ENCODE assay signal across 1 cellular context in the genomic region with DNA sequence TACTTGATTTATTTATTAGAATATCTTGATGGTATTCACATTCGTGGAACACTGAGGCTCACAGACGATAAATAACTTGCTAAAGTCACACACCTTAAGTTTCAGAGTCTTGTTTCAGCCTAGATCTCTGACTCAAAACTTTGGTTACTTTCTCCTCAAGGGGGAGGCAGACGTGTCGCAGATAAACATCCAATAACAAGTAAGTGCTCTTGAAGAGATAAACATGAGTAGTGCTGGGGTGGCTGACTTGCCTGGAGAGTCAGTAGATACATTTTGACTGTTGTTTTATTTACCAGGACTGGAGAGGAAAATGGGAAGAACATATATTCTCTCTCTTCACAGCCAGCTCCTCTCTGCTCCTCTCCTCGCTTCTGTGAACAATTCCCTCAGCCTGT.
TF ChIP-seq lines count a peak whose summit lies in the region.

No MANE protein-coding gene starts in this region.

TF ChIP-seq in K562, 482 proteins besides CTCF, POLR2A, EP300 and RAD21 (continued from another document and continues in another):
- peak; percentile 67 for TF ChIP-seq CBFA2T3 (IDR thresholded peaks at IDR 0.05)
- TF ChIP-seq, protein P1, sequence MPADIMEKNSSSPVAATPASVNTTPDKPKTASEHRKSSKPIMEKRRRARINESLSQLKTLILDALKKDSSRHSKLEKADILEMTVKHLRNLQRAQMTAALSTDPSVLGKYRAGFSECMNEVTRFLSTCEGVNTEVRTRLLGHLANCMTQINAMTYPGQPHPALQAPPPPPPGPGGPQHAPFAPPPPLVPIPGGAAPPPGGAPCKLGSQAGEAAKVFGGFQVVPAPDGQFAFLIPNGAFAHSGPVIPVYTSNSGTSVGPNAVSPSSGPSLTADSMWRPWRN (IDR thresholded peaks at IDR 0.05; ENCODE audit: low read depth), result no peak
- TF ChIP-seq LEF1 (IDR thresholded peaks at IDR 0.05), result 0 out of 2 replicates have a peak, but pooled peaks have one; percentile 25
- TF ChIP-seq OTX1 (CRISPR knock-in tag; IDR thresholded peaks at IDR 0.05), result no peak
- no peak for TF ChIP-seq ZNF79 (CRISPR knock-in tag; IDR thresholded peaks at IDR 0.05; ENCODE audit: low read depth)
- TF ChIP-seq TEAD4 (IDR thresholded peaks at IDR 0.05; ENCODE audit: low read length), result peak; percentile 58; the same call in 1 of the 2 replicates
- TF ChIP-seq TEAD4 (CRISPR knock-in tag; IDR thresholded peaks at IDR 0.05; ENCODE audit: borderline replicate concordance), result no peak
- no peak for TF ChIP-seq ZNF830 (CRISPR knock-in tag; IDR thresholded peaks at IDR 0.05)
- TF ChIP-seq KDM4B (IDR thresholded peaks at IDR 0.05; ENCODE audit: borderline replicate concordance in 2 of 2, low read depth in 1 of 2), result no peak
- TF ChIP-seq, protein P2, sequence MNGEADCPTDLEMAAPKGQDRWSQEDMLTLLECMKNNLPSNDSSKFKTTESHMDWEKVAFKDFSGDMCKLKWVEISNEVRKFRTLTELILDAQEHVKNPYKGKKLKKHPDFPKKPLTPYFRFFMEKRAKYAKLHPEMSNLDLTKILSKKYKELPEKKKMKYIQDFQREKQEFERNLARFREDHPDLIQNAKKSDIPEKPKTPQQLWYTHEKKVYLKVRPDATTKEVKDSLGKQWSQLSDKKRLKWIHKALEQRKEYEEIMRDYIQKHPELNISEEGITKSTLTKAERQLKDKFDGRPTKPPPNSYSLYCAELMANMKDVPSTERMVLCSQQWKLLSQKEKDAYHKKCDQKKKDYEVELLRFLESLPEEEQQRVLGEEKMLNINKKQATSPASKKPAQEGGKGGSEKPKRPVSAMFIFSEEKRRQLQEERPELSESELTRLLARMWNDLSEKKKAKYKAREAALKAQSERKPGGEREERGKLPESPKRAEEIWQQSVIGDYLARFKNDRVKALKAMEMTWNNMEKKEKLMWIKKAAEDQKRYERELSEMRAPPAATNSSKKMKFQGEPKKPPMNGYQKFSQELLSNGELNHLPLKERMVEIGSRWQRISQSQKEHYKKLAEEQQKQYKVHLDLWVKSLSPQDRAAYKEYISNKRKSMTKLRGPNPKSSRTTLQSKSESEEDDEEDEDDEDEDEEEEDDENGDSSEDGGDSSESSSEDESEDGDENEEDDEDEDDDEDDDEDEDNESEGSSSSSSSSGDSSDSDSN (IDR thresholded peaks at IDR 0.05; ENCODE audit: borderline replicate concordance in 1 of 2, low read depth in 2 of 2, low read length in 2 of 2), result no peak
- TF ChIP-seq BRF1 (IDR thresholded peaks at IDR 0.05; ENCODE audit: borderline replicate concordance, extremely low read depth, insufficient read length), result no peak
- no peak for TF ChIP-seq MCM3 (IDR thresholded peaks at IDR 0.05)
- TF ChIP-seq ZNF785 (CRISPR knock-in tag; IDR thresholded peaks at IDR 0.05), result no peak
- TF ChIP-seq CBX3 (IDR thresholded peaks at IDR 0.05; ENCODE audit: borderline replicate concordance in 1 of 2, low read length in 2 of 2), result no peak
- no peak for TF ChIP-seq TFAM (CRISPR knock-in tag; conservative IDR thresholded peaks at IDR 0.05)
- no peak for TF ChIP-seq NCOA6 (IDR thresholded peaks at IDR 0.05)
- no peak for TF ChIP-seq SNRNP70 (optimal IDR thresholded peaks at IDR 0.05; ENCODE audit: low read depth, low read length)
- TF ChIP-seq RBM25 (IDR thresholded peaks at IDR 0.05; ENCODE audit: low read depth, low read length, severe bottlenecking), result no peak
- TF ChIP-seq EP400 (IDR thresholded peaks at IDR 0.05), result no peak
- no peak for TF ChIP-seq SREBF1 (IDR thresholded peaks at IDR 0.05; ENCODE audit: borderline replicate concordance, low read depth, low read length)
- no peak for TF ChIP-seq FOXK1 (CRISPR knock-in tag; IDR thresholded peaks at IDR 0.05; ENCODE audit: borderline replicate concordance)
- peak; percentile 47; the same call in 1 of the 2 replicates for TF ChIP-seq MTA2 (IDR thresholded peaks at IDR 0.05; ENCODE audit: low read depth)
- TF ChIP-seq LARP7 (IDR thresholded peaks at IDR 0.05), result no peak
- TF ChIP-seq BHLHE40 (IDR thresholded peaks at IDR 0.05; ENCODE audit: low read length), result no peak
- peak; percentile 77 for TF ChIP-seq ARID1B (IDR thresholded peaks at IDR 0.05)
- TF ChIP-seq, protein P3, sequence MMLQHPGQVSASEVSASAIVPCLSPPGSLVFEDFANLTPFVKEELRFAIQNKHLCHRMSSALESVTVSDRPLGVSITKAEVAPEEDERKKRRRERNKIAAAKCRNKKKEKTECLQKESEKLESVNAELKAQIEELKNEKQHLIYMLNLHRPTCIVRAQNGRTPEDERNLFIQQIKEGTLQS (IDR thresholded peaks at IDR 0.05), result no peak
- TF ChIP-seq, protein P3 (CRISPR knock-in tag; conservative IDR thresholded peaks at IDR 0.05), result no peak
- TF ChIP-seq HNRNPUL1 (IDR thresholded peaks at IDR 0.05; ENCODE audit: low read length), result no peak
- TF ChIP-seq CHCHD3 (CRISPR knock-in tag; IDR thresholded peaks at IDR 0.05), result no peak
- peak; percentile 32; the same call in 1 of the 2 replicates for TF ChIP-seq SMARCE1 (IDR thresholded peaks at IDR 0.05)
- no peak for TF ChIP-seq ZNF174 (CRISPR knock-in tag; IDR thresholded peaks at IDR 0.05)
- TF ChIP-seq, protein P4, sequence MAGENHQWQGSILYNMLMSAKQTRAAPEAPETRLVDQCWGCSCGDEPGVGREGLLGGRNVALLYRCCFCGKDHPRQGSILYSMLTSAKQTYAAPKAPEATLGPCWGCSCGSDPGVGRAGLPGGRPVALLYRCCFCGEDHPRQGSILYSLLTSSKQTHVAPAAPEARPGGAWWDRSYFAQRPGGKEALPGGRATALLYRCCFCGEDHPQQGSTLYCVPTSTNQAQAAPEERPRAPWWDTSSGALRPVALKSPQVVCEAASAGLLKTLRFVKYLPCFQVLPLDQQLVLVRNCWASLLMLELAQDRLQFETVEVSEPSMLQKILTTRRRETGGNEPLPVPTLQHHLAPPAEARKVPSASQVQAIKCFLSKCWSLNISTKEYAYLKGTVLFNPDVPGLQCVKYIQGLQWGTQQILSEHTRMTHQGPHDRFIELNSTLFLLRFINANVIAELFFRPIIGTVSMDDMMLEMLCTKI (IDR thresholded peaks at IDR 0.05; ENCODE audit: partially characterized antibody), result no peak
- no peak for TF ChIP-seq ZNF184 (CRISPR knock-in tag; IDR thresholded peaks at IDR 0.05)
- TF ChIP-seq, protein P5, sequence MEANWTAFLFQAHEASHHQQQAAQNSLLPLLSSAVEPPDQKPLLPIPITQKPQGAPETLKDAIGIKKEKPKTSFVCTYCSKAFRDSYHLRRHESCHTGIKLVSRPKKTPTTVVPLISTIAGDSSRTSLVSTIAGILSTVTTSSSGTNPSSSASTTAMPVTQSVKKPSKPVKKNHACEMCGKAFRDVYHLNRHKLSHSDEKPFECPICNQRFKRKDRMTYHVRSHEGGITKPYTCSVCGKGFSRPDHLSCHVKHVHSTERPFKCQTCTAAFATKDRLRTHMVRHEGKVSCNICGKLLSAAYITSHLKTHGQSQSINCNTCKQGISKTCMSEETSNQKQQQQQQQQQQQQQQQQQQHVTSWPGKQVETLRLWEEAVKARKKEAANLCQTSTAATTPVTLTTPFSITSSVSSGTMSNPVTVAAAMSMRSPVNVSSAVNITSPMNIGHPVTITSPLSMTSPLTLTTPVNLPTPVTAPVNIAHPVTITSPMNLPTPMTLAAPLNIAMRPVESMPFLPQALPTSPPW (CRISPR knock-in tag; IDR thresholded peaks at IDR 0.05), result 0 out of 2 replicates have a peak, but pooled peaks have one; percentile 26
- TF ChIP-seq HLTF (IDR thresholded peaks at IDR 0.05), result no peak
- TF ChIP-seq SMARCB1 (IDR thresholded peaks at IDR 0.05; ENCODE audit: insufficient read length, low read depth), result no peak
- no peak for TF ChIP-seq ZNF780A (CRISPR knock-in tag; IDR thresholded peaks at IDR 0.05)
- no peak for TF ChIP-seq ELF2 (CRISPR knock-in tag; IDR thresholded peaks at IDR 0.05)
- TF ChIP-seq, protein P6, sequence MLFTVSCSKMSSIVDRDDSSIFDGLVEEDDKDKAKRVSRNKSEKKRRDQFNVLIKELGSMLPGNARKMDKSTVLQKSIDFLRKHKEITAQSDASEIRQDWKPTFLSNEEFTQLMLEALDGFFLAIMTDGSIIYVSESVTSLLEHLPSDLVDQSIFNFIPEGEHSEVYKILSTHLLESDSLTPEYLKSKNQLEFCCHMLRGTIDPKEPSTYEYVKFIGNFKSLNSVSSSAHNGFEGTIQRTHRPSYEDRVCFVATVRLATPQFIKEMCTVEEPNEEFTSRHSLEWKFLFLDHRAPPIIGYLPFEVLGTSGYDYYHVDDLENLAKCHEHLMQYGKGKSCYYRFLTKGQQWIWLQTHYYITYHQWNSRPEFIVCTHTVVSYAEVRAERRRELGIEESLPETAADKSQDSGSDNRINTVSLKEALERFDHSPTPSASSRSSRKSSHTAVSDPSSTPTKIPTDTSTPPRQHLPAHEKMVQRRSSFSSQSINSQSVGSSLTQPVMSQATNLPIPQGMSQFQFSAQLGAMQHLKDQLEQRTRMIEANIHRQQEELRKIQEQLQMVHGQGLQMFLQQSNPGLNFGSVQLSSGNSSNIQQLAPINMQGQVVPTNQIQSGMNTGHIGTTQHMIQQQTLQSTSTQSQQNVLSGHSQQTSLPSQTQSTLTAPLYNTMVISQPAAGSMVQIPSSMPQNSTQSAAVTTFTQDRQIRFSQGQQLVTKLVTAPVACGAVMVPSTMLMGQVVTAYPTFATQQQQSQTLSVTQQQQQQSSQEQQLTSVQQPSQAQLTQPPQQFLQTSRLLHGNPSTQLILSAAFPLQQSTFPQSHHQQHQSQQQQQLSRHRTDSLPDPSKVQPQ (CRISPR knock-in tag; IDR thresholded peaks at IDR 0.05; ENCODE audit: borderline replicate concordance), result no peak
- no peak for TF ChIP-seq GABPA (tag; conservative IDR thresholded peaks at IDR 0.05; ENCODE audit: low read depth)
- no peak for TF ChIP-seq MCM7 (IDR thresholded peaks at IDR 0.05)
- TF ChIP-seq, protein P7, sequence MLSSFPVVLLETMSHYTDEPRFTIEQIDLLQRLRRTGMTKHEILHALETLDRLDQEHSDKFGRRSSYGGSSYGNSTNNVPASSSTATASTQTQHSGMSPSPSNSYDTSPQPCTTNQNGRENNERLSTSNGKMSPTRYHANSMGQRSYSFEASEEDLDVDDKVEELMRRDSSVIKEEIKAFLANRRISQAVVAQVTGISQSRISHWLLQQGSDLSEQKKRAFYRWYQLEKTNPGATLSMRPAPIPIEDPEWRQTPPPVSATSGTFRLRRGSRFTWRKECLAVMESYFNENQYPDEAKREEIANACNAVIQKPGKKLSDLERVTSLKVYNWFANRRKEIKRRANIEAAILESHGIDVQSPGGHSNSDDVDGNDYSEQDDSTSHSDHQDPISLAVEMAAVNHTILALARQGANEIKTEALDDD (IDR thresholded peaks at IDR 0.05), result peak; percentile 75; the same call in 1 of the 2 replicates
- peak; percentile 73 for TF ChIP-seq DPF2 (IDR thresholded peaks at IDR 0.05)
- no peak for TF ChIP-seq CCAR2 (IDR thresholded peaks at IDR 0.05; ENCODE audit: low read depth, low read length)
- TF ChIP-seq MEF2A (IDR thresholded peaks at IDR 0.05; ENCODE audit: control insufficient read depth, low read depth, low read length), result no peak
- no peak for TF ChIP-seq MBD2 (IDR thresholded peaks at IDR 0.05; ENCODE audit: borderline replicate concordance, low read depth)
- TF ChIP-seq DNMT1 (IDR thresholded peaks at IDR 0.05), result no peak
- TF ChIP-seq, protein P8, sequence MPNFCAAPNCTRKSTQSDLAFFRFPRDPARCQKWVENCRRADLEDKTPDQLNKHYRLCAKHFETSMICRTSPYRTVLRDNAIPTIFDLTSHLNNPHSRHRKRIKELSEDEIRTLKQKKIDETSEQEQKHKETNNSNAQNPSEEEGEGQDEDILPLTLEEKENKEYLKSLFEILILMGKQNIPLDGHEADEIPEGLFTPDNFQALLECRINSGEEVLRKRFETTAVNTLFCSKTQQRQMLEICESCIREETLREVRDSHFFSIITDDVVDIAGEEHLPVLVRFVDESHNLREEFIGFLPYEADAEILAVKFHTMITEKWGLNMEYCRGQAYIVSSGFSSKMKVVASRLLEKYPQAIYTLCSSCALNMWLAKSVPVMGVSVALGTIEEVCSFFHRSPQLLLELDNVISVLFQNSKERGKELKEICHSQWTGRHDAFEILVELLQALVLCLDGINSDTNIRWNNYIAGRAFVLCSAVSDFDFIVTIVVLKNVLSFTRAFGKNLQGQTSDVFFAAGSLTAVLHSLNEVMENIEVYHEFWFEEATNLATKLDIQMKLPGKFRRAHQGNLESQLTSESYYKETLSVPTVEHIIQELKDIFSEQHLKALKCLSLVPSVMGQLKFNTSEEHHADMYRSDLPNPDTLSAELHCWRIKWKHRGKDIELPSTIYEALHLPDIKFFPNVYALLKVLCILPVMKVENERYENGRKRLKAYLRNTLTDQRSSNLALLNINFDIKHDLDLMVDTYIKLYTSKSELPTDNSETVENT (CRISPR knock-in tag; IDR thresholded peaks at IDR 0.05), result no peak
- TF ChIP-seq, protein P9, sequence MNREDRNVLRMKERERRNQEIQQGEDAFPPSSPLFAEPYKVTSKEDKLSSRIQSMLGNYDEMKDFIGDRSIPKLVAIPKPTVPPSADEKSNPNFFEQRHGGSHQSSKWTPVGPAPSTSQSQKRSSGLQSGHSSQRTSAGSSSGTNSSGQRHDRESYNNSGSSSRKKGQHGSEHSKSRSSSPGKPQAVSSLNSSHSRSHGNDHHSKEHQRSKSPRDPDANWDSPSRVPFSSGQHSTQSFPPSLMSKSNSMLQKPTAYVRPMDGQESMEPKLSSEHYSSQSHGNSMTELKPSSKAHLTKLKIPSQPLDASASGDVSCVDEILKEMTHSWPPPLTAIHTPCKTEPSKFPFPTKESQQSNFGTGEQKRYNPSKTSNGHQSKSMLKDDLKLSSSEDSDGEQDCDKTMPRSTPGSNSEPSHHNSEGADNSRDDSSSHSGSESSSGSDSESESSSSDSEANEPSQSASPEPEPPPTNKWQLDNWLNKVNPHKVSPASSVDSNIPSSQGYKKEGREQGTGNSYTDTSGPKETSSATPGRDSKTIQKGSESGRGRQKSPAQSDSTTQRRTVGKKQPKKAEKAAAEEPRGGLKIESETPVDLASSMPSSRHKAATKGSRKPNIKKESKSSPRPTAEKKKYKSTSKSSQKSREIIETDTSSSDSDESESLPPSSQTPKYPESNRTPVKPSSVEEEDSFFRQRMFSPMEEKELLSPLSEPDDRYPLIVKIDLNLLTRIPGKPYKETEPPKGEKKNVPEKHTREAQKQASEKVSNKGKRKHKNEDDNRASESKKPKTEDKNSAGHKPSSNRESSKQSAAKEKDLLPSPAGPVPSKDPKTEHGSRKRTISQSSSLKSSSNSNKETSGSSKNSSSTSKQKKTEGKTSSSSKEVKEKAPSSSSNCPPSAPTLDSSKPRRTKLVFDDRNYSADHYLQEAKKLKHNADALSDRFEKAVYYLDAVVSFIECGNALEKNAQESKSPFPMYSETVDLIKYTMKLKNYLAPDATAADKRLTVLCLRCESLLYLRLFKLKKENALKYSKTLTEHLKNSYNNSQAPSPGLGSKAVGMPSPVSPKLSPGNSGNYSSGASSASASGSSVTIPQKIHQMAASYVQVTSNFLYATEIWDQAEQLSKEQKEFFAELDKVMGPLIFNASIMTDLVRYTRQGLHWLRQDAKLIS (CRISPR knock-in tag; IDR thresholded peaks at IDR 0.05), result no peak
